ENCODE assay signal across 1 cellular context in the genomic region with DNA sequence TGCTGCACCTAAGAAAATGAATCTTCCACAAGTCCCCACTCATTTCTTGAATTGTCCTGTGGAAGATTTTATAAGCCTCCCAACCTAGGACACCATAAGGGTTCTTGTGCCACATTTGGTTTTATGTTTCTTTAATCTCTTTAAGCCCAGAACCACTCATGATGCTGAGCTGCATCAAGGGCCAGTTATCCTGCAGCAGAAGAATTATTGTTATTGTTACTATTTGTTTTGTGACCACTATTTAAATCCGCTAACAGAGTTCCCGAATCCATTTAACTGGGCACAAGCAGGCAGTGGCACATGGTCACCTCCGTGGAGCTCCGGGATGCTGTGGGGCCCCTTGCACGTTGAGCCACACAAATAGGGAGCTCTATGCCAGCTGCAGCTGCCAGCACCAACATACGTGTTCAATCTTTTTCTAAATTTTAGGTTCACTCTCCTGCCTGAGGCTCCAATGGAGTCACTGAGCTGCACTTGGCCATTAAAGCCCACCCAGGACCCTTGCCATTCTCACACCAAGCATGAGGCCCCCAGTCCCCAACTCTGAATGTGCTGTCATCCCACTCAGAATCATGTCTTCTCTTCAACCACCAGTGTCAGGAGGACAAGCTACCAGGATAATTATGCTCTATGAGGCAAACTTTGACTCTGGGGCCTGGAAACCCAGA.
TF ChIP-seq lines count a peak whose summit lies in the region.

No MANE protein-coding gene starts in this region.

TF ChIP-seq in K562, 482 proteins besides CTCF, POLR2A, EP300 and RAD21 (continued from another document):
- TF ChIP-seq, protein P1, sequence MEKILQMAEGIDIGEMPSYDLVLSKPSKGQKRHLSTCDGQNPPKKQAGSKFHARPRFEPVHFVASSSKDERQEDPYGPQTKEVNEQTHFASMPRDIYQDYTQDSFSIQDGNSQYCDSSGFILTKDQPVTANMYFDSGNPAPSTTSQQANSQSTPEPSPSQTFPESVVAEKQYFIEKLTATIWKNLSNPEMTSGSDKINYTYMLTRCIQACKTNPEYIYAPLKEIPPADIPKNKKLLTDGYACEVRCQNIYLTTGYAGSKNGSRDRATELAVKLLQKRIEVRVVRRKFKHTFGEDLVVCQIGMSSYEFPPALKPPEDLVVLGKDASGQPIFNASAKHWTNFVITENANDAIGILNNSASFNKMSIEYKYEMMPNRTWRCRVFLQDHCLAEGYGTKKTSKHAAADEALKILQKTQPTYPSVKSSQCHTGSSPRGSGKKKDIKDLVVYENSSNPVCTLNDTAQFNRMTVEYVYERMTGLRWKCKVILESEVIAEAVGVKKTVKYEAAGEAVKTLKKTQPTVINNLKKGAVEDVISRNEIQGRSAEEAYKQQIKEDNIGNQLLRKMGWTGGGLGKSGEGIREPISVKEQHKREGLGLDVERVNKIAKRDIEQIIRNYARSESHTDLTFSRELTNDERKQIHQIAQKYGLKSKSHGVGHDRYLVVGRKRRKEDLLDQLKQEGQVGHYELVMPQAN (IDR thresholded peaks at IDR 0.05; ENCODE audit: borderline replicate concordance), result no peak
- TF ChIP-seq GABPB1 (CRISPR knock-in tag; IDR thresholded peaks at IDR 0.05) (peak; percentile 20; the same call in 1 of the 2 replicates), TCF7L2 (IDR thresholded peaks at IDR 0.05; ENCODE audit: low read depth, low read length) (no peak), FOXP1 (CRISPR knock-in tag; IDR thresholded peaks at IDR 0.05) (peak; percentile 71; the same call in 1 of the 2 replicates), NFYB (IDR thresholded peaks at IDR 0.05; ENCODE audit: extremely low read depth, insufficient read length) (no peak), BRD9 (IDR thresholded peaks at IDR 0.05; ENCODE audit: low read depth, partially characterized antibody) (no peak), MEF2D (tag; conservative IDR thresholded peaks at IDR 0.05; ENCODE audit: low read depth) (no peak), HDAC8 (tag; IDR thresholded peaks at IDR 0.05) (no peak; the same call in 1 of the 2 replicates), ELF2 (CRISPR knock-in tag; IDR thresholded peaks at IDR 0.05) (no peak), ZNF408 (CRISPR knock-in tag; IDR thresholded peaks at IDR 0.05; ENCODE audit: low read depth) (no peak)
- TF ChIP-seq, protein P2, sequence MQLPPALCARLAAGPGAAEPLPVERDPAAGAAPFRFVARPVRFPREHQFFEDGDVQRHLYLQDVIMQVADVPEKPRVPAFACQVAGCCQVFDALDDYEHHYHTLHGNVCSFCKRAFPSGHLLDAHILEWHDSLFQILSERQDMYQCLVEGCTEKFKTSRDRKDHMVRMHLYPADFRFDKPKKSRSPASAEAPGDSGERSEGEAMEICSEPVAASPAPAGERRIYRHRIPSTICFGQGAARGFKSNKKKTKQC (CRISPR knock-in tag; IDR thresholded peaks at IDR 0.05), result 0 out of 2 replicates have a peak, but pooled peaks have one; percentile 38
- TF ChIP-seq, protein P3, sequence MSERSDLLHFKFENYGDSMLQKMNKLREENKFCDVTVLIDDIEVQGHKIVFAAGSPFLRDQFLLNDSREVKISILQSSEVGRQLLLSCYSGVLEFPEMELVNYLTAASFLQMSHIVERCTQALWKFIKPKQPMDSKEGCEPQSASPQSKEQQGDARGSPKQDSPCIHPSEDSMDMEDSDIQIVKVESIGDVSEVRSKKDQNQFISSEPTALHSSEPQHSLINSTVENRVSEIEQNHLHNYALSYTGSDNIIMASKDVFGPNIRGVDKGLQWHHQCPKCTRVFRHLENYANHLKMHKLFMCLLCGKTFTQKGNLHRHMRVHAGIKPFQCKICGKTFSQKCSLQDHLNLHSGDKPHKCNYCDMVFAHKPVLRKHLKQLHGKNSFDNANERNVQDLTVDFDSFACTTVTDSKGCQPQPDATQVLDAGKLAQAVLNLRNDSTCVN (CRISPR knock-in tag; IDR thresholded peaks at IDR 0.05), result no peak
- TF ChIP-seq, protein P4, sequence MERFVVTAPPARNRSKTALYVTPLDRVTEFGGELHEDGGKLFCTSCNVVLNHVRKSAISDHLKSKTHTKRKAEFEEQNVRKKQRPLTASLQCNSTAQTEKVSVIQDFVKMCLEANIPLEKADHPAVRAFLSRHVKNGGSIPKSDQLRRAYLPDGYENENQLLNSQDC (CRISPR knock-in tag; IDR thresholded peaks at IDR 0.05), result no peak
TF ChIP-seq in K562: peak in this region for 12.
